In the genomic region with DNA sequence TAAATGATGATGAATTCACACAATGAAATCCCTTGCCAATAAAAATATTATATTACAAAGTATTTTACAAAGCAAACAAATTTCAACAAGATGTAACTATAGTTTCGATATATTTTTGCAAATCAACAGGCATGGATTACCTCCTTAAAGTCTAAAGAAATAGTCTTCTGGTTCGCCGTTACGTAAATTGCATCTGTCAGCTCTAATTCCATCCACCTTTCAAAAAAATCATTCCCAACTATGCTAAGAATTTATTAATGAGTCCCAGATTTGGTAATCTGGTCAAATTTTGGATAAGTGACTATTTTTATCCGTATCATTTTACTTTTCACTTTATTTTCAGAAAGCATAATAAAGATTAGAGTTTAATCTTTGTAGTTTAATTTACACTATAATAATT, we compare ENCODE assay signal across 8 cellular contexts.
"Had no signal": no experiment of that assay in that cellular context is flagged by ENCODE, and none has a peak within 500 bp of the region (broad histone marks: within the 10 kb centered on the region; RNA-seq: fewer than 3 reads in every experiment).

No MANE protein-coding gene starts in this region.

- H3K9ac ChIP-seq: KMS-11 had no signal

- H3K27me3 Mint-ChIP-seq: IgD-negative memory B cell had no signal

- DNase-seq: GOT3, H9, HCEC 1CT, KBM-7 had no signal

- H3K27ac Mint-ChIP-seq: IgD-negative memory B cell had no signal

- H3K9me3 Mint-ChIP-seq: H9 had no signal

- H3K4me2 ChIP-seq: KMS-11 had no signal

- FAIRE-seq: H54 had no signal

- H3K36me3 Mint-ChIP-seq: IgD-negative memory B cell had no signal

- H3K27ac ChIP-seq: HL-60, KMS-11 had no signal

- H3K4me3 Mint-ChIP-seq: H9, IgD-negative memory B cell had no signal

- H3K4me1 Mint-ChIP-seq: IgD-negative memory B cell had no signal
